ENCODE assay signal across 8 cellular contexts in the genomic region with DNA sequence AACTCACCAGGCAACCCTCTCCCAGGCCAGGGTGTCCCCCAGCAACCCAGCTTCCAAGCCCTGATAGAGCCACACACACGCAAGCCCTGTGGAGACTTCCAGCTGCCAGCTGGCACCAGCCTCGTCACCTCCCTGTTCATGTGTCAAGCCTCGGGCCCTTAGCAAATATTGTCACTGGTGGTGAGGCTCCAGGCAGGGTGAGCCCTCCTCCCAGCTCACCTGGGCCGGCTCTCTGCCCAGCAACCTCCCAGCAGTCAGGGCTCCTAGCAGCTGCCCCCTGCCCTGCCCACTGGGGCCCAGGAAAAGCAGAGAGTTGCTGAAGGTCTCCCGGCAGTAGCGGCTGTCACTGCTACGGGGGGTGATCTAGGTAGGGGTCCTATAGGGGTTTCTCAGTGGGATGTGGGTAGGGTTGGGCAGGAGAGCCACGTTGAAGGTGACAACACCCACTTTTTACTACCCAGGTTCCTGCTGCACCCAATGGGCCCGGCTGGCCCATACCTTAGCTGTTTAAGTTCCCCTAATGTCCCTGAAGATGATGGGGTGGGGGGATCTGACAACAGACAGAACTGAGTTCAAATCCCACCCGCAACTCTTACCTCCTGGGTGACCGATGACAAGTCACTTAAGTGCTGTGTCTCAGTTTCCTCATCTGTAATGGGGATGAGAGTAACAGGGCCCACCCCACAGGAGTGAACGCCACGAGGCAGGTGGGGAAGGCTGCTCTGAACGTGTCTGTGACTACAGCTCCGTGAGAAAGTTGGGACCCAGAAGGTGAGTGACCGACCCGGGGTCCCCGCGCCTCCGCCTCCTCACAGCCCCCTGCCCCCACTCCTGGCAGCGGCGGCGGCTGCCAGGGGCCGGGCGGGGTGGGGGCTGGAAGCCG. TPM values are rescaled to one million over a fixed set of nuclear protein-coding genes. Genes with fewer than 3 reads are reported as not detected.
A peak's percentile ranks its signal among the peaks of the same experiment; 100 is the strongest.
DNase-seq lines count a peak whose midpoint lies in the region; ATAC-seq and TF ChIP-seq lines count a peak whose summit lies in the region.

No MANE protein-coding gene starts in this region.

- H3K4me1 ChIP-seq in HCT116 (ENCODE audit: control insufficient read depth in 1 of 2, insufficient read depth in 2 of 2, low read length in 2 of 2) (peaks cover 25 to 60% of the 10 kb centered on the region in 2 experiments), PC-9 (replicated peaks; ENCODE audit: insufficient read depth) (peaks cover 25% of the 10 kb centered on the region)

- H3K4me3 ChIP-seq in HCT116 (replicated peaks in 1 of 2; ENCODE audit: low read depth in 1 of 2, low read length in 2 of 2) (peak overlapping the region; percentile 45 to 58), PC-9 (peak overlapping the region; percentile 46; the same call in 1 of the 2 replicates)

- H3K36me3 ChIP-seq in HCT116 (ENCODE audit: control insufficient read depth in 1 of 2, insufficient read depth in 2 of 2, low read length in 2 of 2): no peaks in the 10 kb centered on the region
- H3K36me3 ChIP-seq in PC-9 (ENCODE audit: low read depth): no peaks in the 10 kb centered on the region

- no peak for TF ChIP-seq RAD21 in HCT116 (IDR thresholded peaks at IDR 0.05; ENCODE audit: low read depth)

- no peak for TF ChIP-seq POLR2A in HCT116 (IDR thresholded peaks at IDR 0.05; ENCODE audit: borderline replicate concordance, extremely low read depth, insufficient read depth, insufficient read length)

- H3K27me3 ChIP-seq in HCT116 (ENCODE audit: insufficient read depth, low read length) (no peaks in the 10 kb centered on the region), PC-9 (ENCODE audit: insufficient read depth, low read depth) (no peaks in the 10 kb centered on the region)

- H3K9me2 ChIP-seq in HCT116 (ENCODE audit: insufficient read depth) (no peaks in the 10 kb centered on the region), PC-9 (ENCODE audit: insufficient read depth) (no peaks in the 10 kb centered on the region)

- peak overlapping the region; percentile 60 for H3K9ac ChIP-seq in HCT116 (ENCODE audit: low read length)

- no peak for TF ChIP-seq CTCF in HCT116 (IDR thresholded peaks at IDR 0.05 in 2 of 3, conservative IDR thresholded peaks at IDR 0.05 in 1 of 3; ENCODE audit: borderline replicate concordance in 1 of 3, insufficient read depth in 1 of 3, low read depth in 2 of 3, low read length in 2 of 3)
- TF ChIP-seq CTCF in PC-9 (conservative IDR thresholded peaks at IDR 0.05): no peak

- H3K9me3 ChIP-seq in HCT116 (ENCODE audit: control insufficient read depth in 1 of 2, insufficient read depth in 1 of 2, low read depth in 1 of 2, low read length in 2 of 2): no peaks in the 10 kb centered on the region
- H3K9me3 ChIP-seq in PC-9 (ENCODE audit: insufficient read depth, low read depth): no peaks in the 10 kb centered on the region

- H3K4me2 ChIP-seq in HCT116 (ENCODE audit: low read length) (peak overlapping the region; percentile 85), PC-9 (peak overlapping the region; percentile 75)

- H2AFZ ChIP-seq in HCT116 (ENCODE audit: low read depth, low read length, poor library complexity, severe bottlenecking): no peak overlapping the region
- H2AFZ ChIP-seq in PC-9: peak overlapping the region; percentile 77; the same call in 1 of the 2 replicates

- no peaks in the 10 kb centered on the region for H4K20me1 ChIP-seq in HCT116 (ENCODE audit: insufficient read depth)
- no peaks in the 10 kb centered on the region for H4K20me1 ChIP-seq in PC-9 (ENCODE audit: insufficient read depth)

- BruUV-seq in HCT116 (replicated peaks; lab: Mats Ljungman, UMichigan) (no TSS peak), PC-9 (replicated peaks; lab: Mats Ljungman, UMichigan) (TSS peak; percentile 17)

- CTCF ChIA-PET in HCT116 (lab: Charles Lee): interaction anchor here (0.7 kb wide), 1 partner anchor 9 kb away, joined by 3 read pairs; no protein-coding TSS in a partner anchor
- CTCF ChIA-PET in PC-9 (lab: Charles Lee): no interaction called here

- ATAC-seq in HCT116 (peak; percentile 8), sciatic nerve (peak; percentile 8), HG02840 (IDR thresholded peaks at IDR 0.05; ENCODE audit: low FRiP score, unreplicated experiment) (no peak), GM21367 (IDR thresholded peaks at IDR 0.05; ENCODE audit: unreplicated experiment) (no peak), HG02798 (IDR thresholded peaks at IDR 0.05; ENCODE audit: poor library complexity, unreplicated experiment) (no peak)

- intact Hi-C loops in HCT116 (cut with micrococcal nuclease): no loop called here
- intact Hi-C loops in PC-9 (cut with micrococcal nuclease; ENCODE audit: unreplicated experiment): no loop called here
- intact Hi-C loops in cardiac septum (cut with DNase I): no loop called here
- intact Hi-C loops in sciatic nerve (cut with DNase I): no loop called here

- DNase-seq in HCT116 (ENCODE audit: low read depth, low spot score) (no peak), PC-9 (peak; percentile 31 to 52), cardiac septum (ENCODE audit: low spot score) (peak; percentile 82), sciatic nerve (ENCODE audit: low spot score) (no peak), medulla oblongata (ENCODE audit: extremely low spot score) (no peak)

- H3F3A ChIP-seq in PC-9 (ENCODE audit: insufficient read depth, low read depth): peaks cover 21% of the 10 kb centered on the region; the same call in 1 of the 2 replicates

- H3K27ac ChIP-seq in HCT116 (ENCODE audit: low read depth, low read length) (no peak overlapping the region; the same call in 1 of the 2 replicates), PC-9 (no peak overlapping the region)

- POLR2A ChIA-PET in HCT116 (lab: Charles Lee) (no interaction called here), PC-9 (lab: Charles Lee; ENCODE audit: unreplicated experiment) (interaction anchor here (0.5 kb wide), 2 partner anchors 21 to 187 kb away, joined by 4 to 5 read pairs; no protein-coding TSS in a partner anchor)

- H3K79me2 ChIP-seq in HCT116 (ENCODE audit: insufficient read depth, low read length) (peaks cover 2% of the 10 kb centered on the region; the same call in 1 of the 2 replicates), PC-9 (ENCODE audit: low read depth) (no peaks in the 10 kb centered on the region)

- RAD21 ChIA-PET in HCT116 (lab: Charles Lee; ENCODE audit: low non-redundant PET in 1 of 2, low total read pairs in 2 of 2, uncharacterized antibody in 2 of 2, unreplicated experiment in 2 of 2): no interaction called here

TF ChIP-seq in HCT116, 20 proteins besides CTCF, POLR2A, EP300 and RAD21:
- TF ChIP-seq EZH2phosphoT487 (IDR thresholded peaks at IDR 0.05; ENCODE audit: borderline replicate concordance) (no peak), ZNF274 (IDR thresholded peaks at IDR 0.05; ENCODE audit: low read depth, low read length) (no peak)

RNA-seq across cellular contexts. Expression of a gene that starts 0.7 kb away (rescaled TPM):
- total RNA-seq in HCT116 (2021; ENCODE audit: unreplicated experiment): 15.4 TPM
- 28.5 and 29.4 TPM in 2 replicates for polyA plus RNA-seq in HCT116 (2012)
- total RNA-seq in PC-9 (2021): 7.3 and 10.4 TPM in 2 replicates
- 20.3 TPM for total RNA-seq in cardiac septum
- total RNA-seq in sciatic nerve: 1.2 TPM

Comparison
In these comparisons a context has a peak if more than half of its experiments do, and no peak if none do; other contexts are left out.
1. ATAC-seq: peak in HCT116 (single experiment) and sciatic nerve (single experiment); none in HG02840 (single experiment), GM21367 (single experiment) and HG02798 (single experiment).
2. DNase-seq: peak in PC-9 (2 of 2) and cardiac septum (single experiment); none in HCT116 (single experiment), sciatic nerve (single experiment) and medulla oblongata (single experiment).